In genomic region chr15:34620122-34620521, GRCh38 we compare ENCODE assay signal across 21 cellular contexts.
"Had no signal": no experiment of that assay in that cellular context is flagged by ENCODE, and none has a peak within 500 bp of the region (broad histone marks: within the 10 kb centered on the region; RNA-seq: fewer than 3 reads in every experiment).

No MANE protein-coding gene starts in this region.

- H3K27ac Mint-ChIP-seq: activated CD4-positive, alpha-beta T cell treated with anti-CD3 and anti-CD28 coated beads, Interleukin-2, amount 10 ng/mL, durations not matched to agents 24 days and 14 days; activated CD8-positive, alpha-beta T cell treated with anti-CD3 and anti-CD28 coated beads for 36 hours; activated naive CD8-positive, alpha-beta T cell treated with anti-CD3 and anti-CD28 coated beads, Interleukin-2, amount 50 U/mL, for 24 hours; activated T-cell treated with anti-CD3 and anti-CD28 coated beads, Interleukin-2, amount 50 U/mL, for 24 hours; activated T-helper 2 cell treated with anti-CD3 and anti-CD28 coated beads, Interferon-gamma antibody, Interleukin-2, Interleukin-4, amounts not matched to agents 10 μg/mL and 5 μg/mL and 100 μg/mL, durations not matched to agents 14 hours and 24 hours and 36 hours; brain; effector memory CD8-positive, alpha-beta T cell; naive thymus-derived CD8-positive, alpha-beta T cell had no signal

- H3K27me3 ChIP-seq: tibial nerve, uterus had no signal

- H3K27ac ChIP-seq: epithelial cell of prostate, psoas muscle, skin epidermis, tibial nerve, uterus had no signal

- H3K36me3 Mint-ChIP-seq: brain; naive thymus-derived CD8-positive, alpha-beta T cell had no signal

- DNase-seq: activated CD4-positive, alpha-beta T cell treated with anti-CD3 and anti-CD28 coated beads, Interleukin-2, amount 10 ng/mL, durations not matched to agents 24 days and 14 days; activated CD8-positive, alpha-beta T cell treated with anti-CD3 and anti-CD28 coated beads for 36 hours; activated naive CD4-positive, alpha-beta T cell treated with Interleukin-2 at 50 U/mL for 16 hours; activated naive CD8-positive, alpha-beta T cell treated with anti-CD3 and anti-CD28 coated beads, Interleukin-2, amount 50 U/mL, for 24 hours; activated T-cell treated with anti-CD3 and anti-CD28 coated beads, Interleukin-2, amount 50 U/mL, for 24 hours; anterior cingulate cortex; caudate nucleus; effector memory CD8-positive, alpha-beta T cell; foreskin fibroblast; mesenchymal stem cell; naive thymus-derived CD8-positive, alpha-beta T cell; psoas muscle; right cardiac atrium; stimulated activated naive CD8-positive, alpha-beta T cell treated with anti-CD3 and anti-CD28 coated beads, Interleukin-15, Interleukin-2, amounts not matched to agents 100 U/mL and 50 U/mL, for 24 hours; substantia nigra; uterus had no signal

- H3K36me3 ChIP-seq: tibial nerve, uterus had no signal

- H3K9me3 Mint-ChIP-seq: activated CD4-positive, alpha-beta T cell treated with anti-CD3 and anti-CD28 coated beads, Interleukin-2, amount 10 ng/mL, durations not matched to agents 24 days and 14 days; activated CD8-positive, alpha-beta T cell treated with anti-CD3 and anti-CD28 coated beads for 36 hours; activated naive CD8-positive, alpha-beta T cell treated with anti-CD3 and anti-CD28 coated beads, Interleukin-2, amount 50 U/mL, for 24 hours; activated T-cell treated with anti-CD3 and anti-CD28 coated beads, Interleukin-2, amount 50 U/mL, for 24 hours; activated T-helper 2 cell treated with anti-CD3 and anti-CD28 coated beads, Interferon-gamma antibody, Interleukin-2, Interleukin-4, amounts not matched to agents 10 μg/mL and 5 μg/mL and 100 μg/mL, durations not matched to agents 14 hours and 24 hours and 36 hours; brain; effector memory CD8-positive, alpha-beta T cell; naive thymus-derived CD8-positive, alpha-beta T cell had no signal

- ATAC-seq: activated CD8-positive, alpha-beta T cell treated with anti-CD3 and anti-CD28 coated beads for 36 hours; activated naive CD8-positive, alpha-beta T cell treated with anti-CD3 and anti-CD28 coated beads, Interleukin-2, amount 50 U/mL, for 24 hours; effector memory CD8-positive, alpha-beta T cell; naive thymus-derived CD8-positive, alpha-beta T cell; psoas muscle; right cardiac atrium; stimulated activated naive CD8-positive, alpha-beta T cell treated with anti-CD3 and anti-CD28 coated beads, Interleukin-15, Interleukin-2, amounts not matched to agents 100 U/mL and 50 U/mL, for 24 hours had no signal

- H3K9me3 ChIP-seq: psoas muscle, tibial nerve, uterus had no signal

- H3K4me3 ChIP-seq: psoas muscle, skin epidermis, tibial nerve, uterus had no signal

- H3K4me1 ChIP-seq: psoas muscle, tibial nerve, uterus had no signal
